ENCODE assay signal across 20 cellular contexts in genomic region chr5:41809128-41809527, GRCh38.
DNase-seq lines count a peak whose midpoint lies in the region; ATAC-seq, FAIRE-seq and TF ChIP-seq lines count a peak whose summit lies in the region.
"Had no signal": no experiment of that assay in that cellular context is flagged by ENCODE, and none has a peak within 500 bp of the region (broad histone marks: within the 10 kb centered on the region; RNA-seq: fewer than 3 reads in every experiment).

No MANE protein-coding gene starts in this region.

- no peak for TF ChIP-seq RAD21 in GM12878 (IDR thresholded peaks at IDR 0.05; ENCODE audit: insufficient read depth, low read depth, low read length)

- peak overlapping the region; percentile 1; the same call in 1 of the 2 replicates for H3K4me2 ChIP-seq in GM12878 (ENCODE audit: control insufficient read depth, insufficient read depth)
- H3K4me2 ChIP-seq: SK-N-SH had no signal

- ATAC-seq in GM18498 (IDR thresholded peaks at IDR 0.05; ENCODE audit: unreplicated experiment) (peak; percentile 76), GM19455 (IDR thresholded peaks at IDR 0.05; ENCODE audit: unreplicated experiment) (peak; percentile 56), HG02938 (IDR thresholded peaks at IDR 0.05; ENCODE audit: unreplicated experiment) (peak; percentile 58), GM12878 (peak; percentile 64)
- ATAC-seq: esophagus mucosa, heart left ventricle had no signal

- TF ChIP-seq POLR2A in GM12878 (IDR thresholded peaks at IDR 0.05; ENCODE audit: low read depth, low read length) (no peak), ovary (IDR thresholded peaks at IDR 0.05) (no peak)

- 0 out of 2 replicates have a peak overlapping the region, but pooled peaks have one; percentile 8 for H3K27ac ChIP-seq in GM12878 (ENCODE audit: control insufficient read depth, insufficient read depth)
- peak overlapping the region in 1 of 2 donors; percentile 22 for H3K27ac ChIP-seq in ovary
- H3K27ac ChIP-seq: heart left ventricle, skin epidermis had no signal

- no peaks in the 10 kb centered on the region for H4K20me1 ChIP-seq in GM12878 (ENCODE audit: control insufficient read depth, insufficient read depth)

- DNase-seq in GM12878 (ENCODE audit: low read depth, low spot score) = peak; percentile 11
- DNase-seq in ovary = no peak
- DNase-seq in NCI-H2227 (lab: John Stamatoyannopoulos, UW; ENCODE audit: unreplicated experiment) = no peak
- no peak for DNase-seq in D721Med (ENCODE audit: insufficient read length, low spot score)
- no peak for DNase-seq in anterior cingulate cortex (lab: John Stamatoyannopoulos, UW)
- DNase-seq: activated CD4-positive, alpha-beta memory T cell treated with anti-CD3 and anti-CD28 coated beads, Interleukin-2, amount 10 ng/mL, durations not matched to agents 7 days and 5 days; activated gamma-delta T cell; cortex of kidney; DMS 273 treated with DMSO at 0.1 percent for 48 hours; heart left ventricle; kidney glomerular epithelial cell; NCI-H1417 treated with DMSO at 0.1 percent for 48 hours; occipital lobe; SK-N-SH; stimulated activated naive CD4-positive, alpha-beta T cell had no signal

- CTCF ChIA-PET in GM12878 (lab: Yijun Ruan, JAX) = interaction anchor here (1.1 to 1.5 kb wide), 5 partner anchors 13 to 248 kb away, joined by 3 to 6 read pairs (median 4); no protein-coding TSS in a partner anchor

- TF ChIP-seq EP300 in GM12878 (IDR thresholded peaks at IDR 0.05; ENCODE audit: borderline replicate concordance in 1 of 2, control insufficient read depth in 1 of 2, low read depth in 2 of 2, low read length in 2 of 2) (no peak), ovary (IDR thresholded peaks at IDR 0.05) (no peak)

- H3K27me3 ChIP-seq in GM12878 (replicated peaks in 1 of 2; ENCODE audit: control insufficient read depth in 2 of 2, insufficient read depth in 2 of 2, low read length in 1 of 2) (no peaks in the 10 kb centered on the region), ovary (no peaks in the 10 kb centered on the region)
- H3K27me3 ChIP-seq: heart left ventricle had no signal

- POLR2A ChIA-PET in GM12878 (lab: Charles Lee) = no interaction called here

- peak overlapping the region; percentile 13; the same call in 1 of the 2 replicates for H3K4me3 ChIP-seq in GM12878
- no peak overlapping the region for H3K4me3 ChIP-seq in ovary
- H3K4me3 ChIP-seq: heart left ventricle, skin epidermis had no signal

- H2AFZ ChIP-seq in GM12878 (ENCODE audit: control insufficient read depth, low read depth, low read length) = no peak overlapping the region

- intact Hi-C loops in GM12878 (cut with micrococcal nuclease; ENCODE audit: unreplicated experiment) (no loop called here), ovary (cut with DNase I) (no loop called here)

- TF ChIP-seq CTCF in GM12878 (IDR thresholded peaks at IDR 0.05 in 2 of 3, conservative IDR thresholded peaks at IDR 0.05 in 1 of 3; ENCODE audit: control insufficient read depth in 2 of 3, extremely low read depth in 1 of 3, insufficient read depth in 1 of 3, low read depth in 3 of 3, low read length in 3 of 3) (no peak), ovary (IDR thresholded peaks at IDR 0.05) (no peak), D721Med (IDR thresholded peaks at IDR 0.05; ENCODE audit: insufficient read depth, missing control alignments) (no peak)

- H3K4me1 ChIP-seq in GM12878 (ENCODE audit: control insufficient read depth, insufficient read depth, low read length) = no peaks in the 10 kb centered on the region
- peaks cover 12% of the 10 kb centered on the region for H3K4me1 ChIP-seq in ovary (ENCODE audit: insufficient read depth)

- H3K9ac ChIP-seq in GM12878 (ENCODE audit: control insufficient read depth, insufficient read depth, low read length) = no peak overlapping the region
- H3K9ac ChIP-seq: SK-N-SH had no signal

- in situ Hi-C loops in GM12878 (cut with MboI) = no loop called here

- 33% methylated on average over 1 of the region's 1 CpG for WGBS in GM12878 (ENCODE audit: insufficient coverage, insufficient replicate concordance, low lambda C conversion rate, missing lambda C conversion rate)
- WGBS in ovary, 3 donors = 10 to 23% (median 15%) methylated on average over 1 of the region's 1 CpG

- FAIRE-seq in GM12878 (lab: Jason Lieb, UNC) (no peak), D721Med (lab: Jason Lieb, UNC) (no peak)

- H3K36me3 ChIP-seq in GM12878 (ENCODE audit: control insufficient read depth in 2 of 2, insufficient read depth in 2 of 2, low read length in 1 of 2) (peaks cover 2 to 4% of the 10 kb centered on the region in 2 experiments; a peak in 3 of 4 replicates), ovary (no peaks in the 10 kb centered on the region)

- no TSS peak for BruUV-seq in GM12878 (replicated peaks; lab: Mats Ljungman, UMichigan)

- RAD21 ChIA-PET in GM12878 (lab: Charles Lee; ENCODE audit: unreplicated experiment) = interaction anchor here (1.4 kb wide), 1 partner anchor 9 kb away, joined by 3 read pairs; no protein-coding TSS in a partner anchor

- H3K79me2 ChIP-seq in GM12878 (ENCODE audit: control insufficient read depth, insufficient read depth, low read length) = no peaks in the 10 kb centered on the region

- SMC1A ChIA-PET in GM12878 (lab: Charles Lee; ENCODE audit: uncharacterized antibody, unreplicated experiment) = interaction anchor here (0.7 to 2.5 kb wide), 9 partner anchors 13 to 92 kb away, joined by 3 to 15 read pairs (median 4); no protein-coding TSS in a partner anchor

- H3K9me3 ChIP-seq in GM12878 (replicated peaks; ENCODE audit: control insufficient read depth, insufficient read depth, low read length) = no peaks in the 10 kb centered on the region
- no peaks in the 10 kb centered on the region for H3K9me3 ChIP-seq in ovary
- H3K9me3 ChIP-seq: heart left ventricle, SK-N-SH had no signal

TF ChIP-seq in GM12878, 131 proteins besides CTCF, POLR2A, EP300 and RAD21 (continues in another document):
- TF ChIP-seq, protein P1, sequence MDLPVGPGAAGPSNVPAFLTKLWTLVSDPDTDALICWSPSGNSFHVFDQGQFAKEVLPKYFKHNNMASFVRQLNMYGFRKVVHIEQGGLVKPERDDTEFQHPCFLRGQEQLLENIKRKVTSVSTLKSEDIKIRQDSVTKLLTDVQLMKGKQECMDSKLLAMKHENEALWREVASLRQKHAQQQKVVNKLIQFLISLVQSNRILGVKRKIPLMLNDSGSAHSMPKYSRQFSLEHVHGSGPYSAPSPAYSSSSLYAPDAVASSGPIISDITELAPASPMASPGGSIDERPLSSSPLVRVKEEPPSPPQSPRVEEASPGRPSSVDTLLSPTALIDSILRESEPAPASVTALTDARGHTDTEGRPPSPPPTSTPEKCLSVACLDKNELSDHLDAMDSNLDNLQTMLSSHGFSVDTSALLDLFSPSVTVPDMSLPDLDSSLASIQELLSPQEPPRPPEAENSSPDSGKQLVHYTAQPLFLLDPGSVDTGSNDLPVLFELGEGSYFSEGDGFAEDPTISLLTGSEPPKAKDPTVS (IDR thresholded peaks at IDR 0.05; ENCODE audit: low read depth, low read length) = no peak
- TF ChIP-seq MLLT1 (IDR thresholded peaks at IDR 0.05) = no peak
- TF ChIP-seq ZNF687 (IDR thresholded peaks at IDR 0.05) = 0 out of 2 replicates have a peak, but pooled peaks have one; percentile 41
- no peak for TF ChIP-seq MEF2A (IDR thresholded peaks at IDR 0.05; ENCODE audit: insufficient read depth, low read depth, low read length)
- TF ChIP-seq RAD51 (IDR thresholded peaks at IDR 0.05) = peak; percentile 66
- no peak for TF ChIP-seq HCFC1 (IDR thresholded peaks at IDR 0.05; ENCODE audit: low read length)
- peak; percentile 25 for TF ChIP-seq MEF2B (IDR thresholded peaks at IDR 0.05; ENCODE audit: partially characterized antibody, poor library complexity, severe bottlenecking)
- TF ChIP-seq NRF1 (conservative IDR thresholded peaks at IDR 0.05; ENCODE audit: low read depth, low read length) = no peak
- peak; percentile 65; the same call in 1 of the 2 replicates for TF ChIP-seq MXI1 (IDR thresholded peaks at IDR 0.05; ENCODE audit: low read depth, low read length)
- no peak for TF ChIP-seq ZNF207 (IDR thresholded peaks at IDR 0.05; ENCODE audit: borderline replicate concordance)
